In genomic region chr20:35648836-35649235, GRCh38 we compare ENCODE assay signal across 10 cellular contexts. TPM values are rescaled to one million over a fixed set of nuclear protein-coding genes. Genes with fewer than 3 reads are reported as not detected.
DNase-seq lines count a peak whose midpoint lies in the region; ATAC-seq and TF ChIP-seq lines count a peak whose summit lies in the region.
"Had no signal": no experiment of that assay in that cellular context is flagged by ENCODE, and none has a peak within 500 bp of the region (broad histone marks: within the 10 kb centered on the region; RNA-seq: fewer than 3 reads in every experiment).

No MANE protein-coding gene starts in this region.

- DNase-seq in MCF 10A (ENCODE audit: unreplicated experiment), result peak; percentile 18
- DNase-seq in breast epithelium (ENCODE audit: low spot score in 2 of 2), result no peak
- peak; percentile 25 to 41 for DNase-seq in dermis microvascular lymphatic vessel endothelial cell (ENCODE audit: low read depth in 2 of 2)
- no peak for DNase-seq in stimulated activated effector memory CD8-positive, alpha-beta T cell treated with anti-CD3 and anti-CD28 coated beads, Interleukin-12 subunit alpha, Interleukin-12 subunit beta, amount 100 ng/mL, for 72 hours (ENCODE audit: low spot score in 2 of 2)
- no peak for DNase-seq in mucosa of gallbladder (ENCODE audit: low spot score)
- no peak for DNase-seq in NCI-H187 (lab: John Stamatoyannopoulos, UW)
- DNase-seq: heart right ventricle, Peyer's patch had no signal

- H3K9me3 Mint-ChIP-seq in MCF 10A (ENCODE audit: unreplicated experiment), result no peaks in the 10 kb centered on the region
- H3K9me3 Mint-ChIP-seq in stimulated activated effector memory CD8-positive, alpha-beta T cell treated with anti-CD3 and anti-CD28 coated beads, Interleukin-12 subunit alpha, Interleukin-12 subunit beta, amount 100 ng/mL, for 72 hours, result no peaks in the 10 kb centered on the region

- no peak overlapping the region for H3K4me3 Mint-ChIP-seq in MCF 10A (ENCODE audit: unreplicated experiment)
- H3K4me3 Mint-ChIP-seq in stimulated activated effector memory CD8-positive, alpha-beta T cell treated with anti-CD3 and anti-CD28 coated beads, Interleukin-12 subunit alpha, Interleukin-12 subunit beta, amount 100 ng/mL, for 72 hours, result no peak overlapping the region

- TF ChIP-seq POLR2A in breast epithelium (IDR thresholded peaks at IDR 0.05), result no peak

- no peaks in the 10 kb centered on the region for H3K4me1 ChIP-seq in breast epithelium

- intact Hi-C loops in MCF 10A (cut with micrococcal nuclease) (no loop called here), breast epithelium (cut with DNase I; ENCODE audit: low total_unique reads) (no loop called here)

- CTCF ChIA-PET in MCF 10A (lab: Yijun Ruan, JAX), result interaction anchor here (0.6 kb wide), 1 partner anchor 182 kb away, joined by 3 read pairs; no protein-coding TSS in a partner anchor

- H3K36me3 Mint-ChIP-seq in MCF 10A (ENCODE audit: insufficient read depth, unreplicated experiment), result peaks cover 53% of the 10 kb centered on the region
- peaks cover 13% of the 10 kb centered on the region for H3K36me3 Mint-ChIP-seq in stimulated activated effector memory CD8-positive, alpha-beta T cell treated with anti-CD3 and anti-CD28 coated beads, Interleukin-12 subunit alpha, Interleukin-12 subunit beta, amount 100 ng/mL, for 72 hours

- no peak overlapping the region for H3K4me3 ChIP-seq in breast epithelium
- H3K4me3 ChIP-seq: coronary artery, heart right ventricle, Peyer's patch, vagina had no signal

- no peaks in the 10 kb centered on the region for H3K27me3 Mint-ChIP-seq in MCF 10A (ENCODE audit: insufficient read depth, unreplicated experiment)

- peak overlapping the region in 1 of 2 donors; percentile 23 for H3K27ac ChIP-seq in breast epithelium
- H3K27ac ChIP-seq: coronary artery, heart right ventricle, Peyer's patch, vagina had no signal

- no peak for ATAC-seq in stimulated activated effector memory CD8-positive, alpha-beta T cell treated with anti-CD3 and anti-CD28 coated beads, Interleukin-12 subunit alpha, Interleukin-12 subunit beta, amount 100 ng/mL, for 72 hours
- ATAC-seq: heart right ventricle had no signal

- no peaks in the 10 kb centered on the region for H3K36me3 ChIP-seq in breast epithelium

- H3K27me3 ChIP-seq in breast epithelium, result no peaks in the 10 kb centered on the region
- H3K27me3 ChIP-seq: heart right ventricle, Peyer's patch, vagina had no signal

- TF ChIP-seq CTCF in MCF 10A (IDR thresholded peaks at IDR 0.05; ENCODE audit: unreplicated experiment) (no peak), breast epithelium (IDR thresholded peaks at IDR 0.05) (no peak)

- H3K27ac Mint-ChIP-seq in MCF 10A (ENCODE audit: low read depth, unreplicated experiment), result no peak overlapping the region
- peak overlapping the region; percentile 12 for H3K27ac Mint-ChIP-seq in stimulated activated effector memory CD8-positive, alpha-beta T cell treated with anti-CD3 and anti-CD28 coated beads, Interleukin-12 subunit alpha, Interleukin-12 subunit beta, amount 100 ng/mL, for 72 hours

- BruUV-seq in MCF 10A (replicated peaks; lab: Mats Ljungman, UMichigan), result no TSS peak

- peaks cover 11% of the 10 kb centered on the region for H3K4me1 Mint-ChIP-seq in MCF 10A (ENCODE audit: insufficient read depth, unreplicated experiment)
- H3K4me1 Mint-ChIP-seq in stimulated activated effector memory CD8-positive, alpha-beta T cell treated with anti-CD3 and anti-CD28 coated beads, Interleukin-12 subunit alpha, Interleukin-12 subunit beta, amount 100 ng/mL, for 72 hours, result peaks cover 48% of the 10 kb centered on the region

- POLR2A ChIA-PET in MCF 10A (lab: Yijun Ruan, JAX), result interaction anchor here (0.6 to 3.2 kb wide), 8 partner anchors 8 to 102 kb away, joined by 3 to 34 read pairs (median 4); no protein-coding TSS in a partner anchor

- H3K9me3 ChIP-seq in breast epithelium, result no peaks in the 10 kb centered on the region
- H3K9me3 ChIP-seq: heart right ventricle, Peyer's patch, vagina had no signal

RNA-seq across cellular contexts. Expression of gene CPNE1, which starts 15.9 kb away (rescaled TPM):
- total RNA-seq in MCF 10A (2022) (161 and 194 TPM in 2 replicates), breast epithelium (100 to 1,000 TPM in 2 of 3 donors, 10 to 100 TPM in 1; 41.1 to 135 (median 117) TPM), dermis microvascular lymphatic vessel endothelial cell (142 and 145 TPM in 2 replicates), mucosa of gallbladder (195 TPM)

RNA-seq across cellular contexts. Expression of gene RBM12, which starts 15.9 kb away (rescaled TPM):
- total RNA-seq in MCF 10A (2022) (60.1 and 64.3 TPM in 2 replicates), breast epithelium (10 to 100 TPM; 22.7 to 40.1 (median 34.4) TPM), dermis microvascular lymphatic vessel endothelial cell (33.0 and 39.7 TPM in 2 replicates), mucosa of gallbladder (68.5 TPM)

RNA-seq across cellular contexts. Expression of gene SPAG4, which starts 33.2 kb away (rescaled TPM):
- total RNA-seq in MCF 10A (2022), result 0.96 and 1.6 TPM in 2 replicates
- total RNA-seq in breast epithelium, result 1 to 10 TPM; 3.4 to 9.2 (median 3.4) TPM
- total RNA-seq in dermis microvascular lymphatic vessel endothelial cell, result 10.5 and 18.6 TPM in 2 replicates
- total RNA-seq in mucosa of gallbladder, result 7.2 TPM

RNA-seq across cellular contexts. Expression of gene NFS1, which starts 50.3 kb away (rescaled TPM):
- total RNA-seq in MCF 10A (2022), result 27.6 and 28.6 TPM in 2 replicates
- total RNA-seq in breast epithelium, result 10 to 100 TPM; 31.7 to 39.7 (median 36.1) TPM
- total RNA-seq in dermis microvascular lymphatic vessel endothelial cell, result 15.1 and 20.1 TPM in 2 replicates
- total RNA-seq in mucosa of gallbladder, result 47.4 TPM

RNA-seq across cellular contexts. Expression of gene ROMO1, which starts 50.4 kb away (rescaled TPM):
- total RNA-seq in MCF 10A (2022) (173 and 192 TPM in 2 replicates), breast epithelium (100 to 1,000 TPM; 231 to 348 (median 306) TPM), dermis microvascular lymphatic vessel endothelial cell (176 and 319 TPM in 2 replicates), mucosa of gallbladder (155 TPM)

Comparison
In these comparisons a context has a peak if more than half of its experiments do, and no peak if none do; other contexts are left out.
1. DNase-seq: peak in MCF 10A (single experiment) and dermis microvascular lymphatic vessel endothelial cell (2 of 2); none in breast epithelium (0 of 2), stimulated activated effector memory CD8-positive, alpha-beta T cell treated with anti-CD3 and anti-CD28 coated beads, Interleukin-12 subunit alpha, Interleukin-12 subunit beta, amount 100 ng/mL, for 72 hours (0 of 2), mucosa of gallbladder (single experiment) and NCI-H187 (0 of 2).